In genomic region chr2:143489135-143489534, GRCh38 we compare ENCODE assay signal across 17 cellular contexts.
DNase-seq lines count a peak whose midpoint lies in the region; ATAC-seq and TF ChIP-seq lines count a peak whose summit lies in the region.
"Had no signal": no experiment of that assay in that cellular context is flagged by ENCODE, and none has a peak within 500 bp of the region (broad histone marks: within the 10 kb centered on the region; RNA-seq: fewer than 3 reads in every experiment).

No MANE protein-coding gene starts in this region.

- peaks cover 10 to 23% (median 18%) of the 10 kb centered on the region in 4 donors for H3K4me1 Mint-ChIP-seq in naive thymus-derived CD8-positive, alpha-beta T cell

- no peak overlapping the region for H3K27ac Mint-ChIP-seq in naive thymus-derived CD8-positive, alpha-beta T cell
- H3K27ac Mint-ChIP-seq: activated T-cell treated with anti-CD3 and anti-CD28 coated beads, Interleukin-2, amount 50 U/mL, for 24 hours; memory B cell had no signal

- TF ChIP-seq CTCF in BJ (IDR thresholded peaks at IDR 0.05; ENCODE audit: insufficient read depth, low read depth, low read length): no peak
- TF ChIP-seq CTCF in OCI-LY7 (conservative IDR thresholded peaks at IDR 0.05; ENCODE audit: low read length): no peak
- no peak for TF ChIP-seq CTCF in choroid plexus epithelial cell (conservative IDR thresholded peaks at IDR 0.05; ENCODE audit: low read depth, low read length)
- TF ChIP-seq CTCF in osteoblast (IDR thresholded peaks at IDR 0.05; ENCODE audit: extremely low read depth, low read depth, low read length): no peak

- H3K27ac ChIP-seq in OCI-LY7 (ENCODE audit: low read depth, low read length, poor library complexity, severe bottlenecking) (no peak overlapping the region), osteoblast (ENCODE audit: low read depth, low read length) (no peak overlapping the region)
- H3K27ac ChIP-seq: breast epithelium had no signal

- no peak overlapping the region for H3K4me3 Mint-ChIP-seq in naive thymus-derived CD8-positive, alpha-beta T cell
- H3K4me3 Mint-ChIP-seq: activated T-cell treated with anti-CD3 and anti-CD28 coated beads, Interleukin-2, amount 50 U/mL, for 24 hours; memory B cell had no signal

- no peaks in the 10 kb centered on the region for H3K27me3 Mint-ChIP-seq in naive thymus-derived CD8-positive, alpha-beta T cell
- H3K27me3 Mint-ChIP-seq: activated T-cell treated with anti-CD3 and anti-CD28 coated beads, Interleukin-2, amount 50 U/mL, for 24 hours; memory B cell had no signal

- H3K4me3 ChIP-seq in BJ (ENCODE audit: low read depth, low read length) (no peak overlapping the region), OCI-LY7 (ENCODE audit: low read depth, low read length, poor library complexity, severe bottlenecking) (no peak overlapping the region), choroid plexus epithelial cell (ENCODE audit: low read depth, low read length) (no peak overlapping the region), osteoblast (ENCODE audit: insufficient read depth, low read length) (no peak overlapping the region)
- H3K4me3 ChIP-seq: breast epithelium had no signal

- POLR2A ChIA-PET in BJ (lab: Charles Lee) (no interaction called here), OCI-LY7 (lab: Charles Lee) (interaction anchor here (0.7 to 1.4 kb wide), 3 partner anchors 8 to 132 kb away, joined by 3 to 4 read pairs (median 4); no protein-coding TSS in a partner anchor)
- POLR2A ChIA-PET in naive thymus-derived CD8-positive, alpha-beta T cell (lab: Charles Lee): no interaction called here

- no peak overlapping the region for H2AFZ ChIP-seq in OCI-LY7 (ENCODE audit: low read length)
- no peak overlapping the region for H2AFZ ChIP-seq in osteoblast (ENCODE audit: low read length)

- H3K9me3 ChIP-seq in OCI-LY7 (ENCODE audit: low read length) (no peaks in the 10 kb centered on the region), osteoblast (ENCODE audit: low read depth, low read length) (no peaks in the 10 kb centered on the region)
- H3K9me3 ChIP-seq: breast epithelium had no signal

- H3K27me3 ChIP-seq in BJ (ENCODE audit: control insufficient read depth, insufficient read depth, low read length): no peaks in the 10 kb centered on the region
- no peaks in the 10 kb centered on the region for H3K27me3 ChIP-seq in osteoblast (ENCODE audit: insufficient read depth, low read length)
- H3K27me3 ChIP-seq: breast epithelium had no signal

- no peaks in the 10 kb centered on the region for H3K4me1 ChIP-seq in OCI-LY7 (ENCODE audit: insufficient read depth, low read length, poor library complexity, severe bottlenecking)
- H3K4me1 ChIP-seq in osteoblast (ENCODE audit: insufficient read depth, low read length): peaks cover 4% of the 10 kb centered on the region
- H3K4me1 ChIP-seq: breast epithelium had no signal

- TSS peak; percentile 27 for BruUV-seq in OCI-LY7 (replicated peaks; lab: Mats Ljungman, UMichigan)

- ATAC-seq in naive thymus-derived CD8-positive, alpha-beta T cell: no peak
- ATAC-seq in GM19452 (IDR thresholded peaks at IDR 0.05; ENCODE audit: unreplicated experiment): no peak
- ATAC-seq: activated CD4-positive, CD25-positive, alpha-beta regulatory T cell treated with anti-CD3 and anti-CD28 coated beads, Interleukin-2, amount 50 U/mL, for 24 hours had no signal

- peaks cover 0 to 11% (median 0%) of the 10 kb centered on the region in 9 donors for H3K9me3 Mint-ChIP-seq in naive thymus-derived CD8-positive, alpha-beta T cell

- H3K9me2 ChIP-seq in OCI-LY7 (ENCODE audit: insufficient read depth, low read length): no peaks in the 10 kb centered on the region

- intact Hi-C loops in OCI-LY7 (cut with micrococcal nuclease; ENCODE audit: unreplicated experiment): loop anchor here (10.0 kb wide), 1 partner anchor 1734 kb away; no protein-coding TSS in a partner anchor

- DNase-seq in BJ (ENCODE audit: low read depth) (peak; percentile 43), OCI-LY7 (ENCODE audit: low spot score) (no peak), choroid plexus epithelial cell (ENCODE audit: low read depth) (peak; percentile 84), osteoblast (ENCODE audit: insufficient read length, low spot score, missing footprints) (peak; percentile 81), Ammon's horn (ENCODE audit: low spot score) (no peak)
- DNase-seq in stimulated activated CD4-positive, alpha-beta T cell treated with anti-CD3 and anti-CD28 coated beads, Interleukin-1b, Interleukin-23, amount 100 ng/mL, for 48 hours: no peak
- no peak for DNase-seq in naive thymus-derived CD8-positive, alpha-beta T cell
- DNase-seq: activated T-cell treated with anti-CD3 and anti-CD28 coated beads, Interleukin-2, amount 50 U/mL, for 24 hours; Karpas-422; NCI-H1694 treated with DMSO at 0.1 percent for 48 hours; NCI-H82; stimulated activated CD4-positive, alpha-beta T cell treated with anti-CD3 and anti-CD28 coated beads, Interleukin-2, amount 100 ng/mL, for 48 hours; stimulated activated naive CD4-positive, alpha-beta T cell had no signal

- CTCF ChIA-PET in BJ (lab: Yijun Ruan, JAX) (interaction anchor here (0.9 kb wide), 1 partner anchor 9 kb away, joined by 3 read pairs; no protein-coding TSS in a partner anchor), OCI-LY7 (lab: Charles Lee; ENCODE audit: unreplicated experiment) (no interaction called here)

- no peaks in the 10 kb centered on the region for H3K36me3 ChIP-seq in BJ (ENCODE audit: control insufficient read depth, insufficient read depth, low read length)
- peaks cover 21% of the 10 kb centered on the region for H3K36me3 ChIP-seq in OCI-LY7 (ENCODE audit: insufficient read depth, low read length)
- H3K36me3 ChIP-seq in osteoblast (ENCODE audit: insufficient read depth, low read length): no peaks in the 10 kb centered on the region
- H3K36me3 ChIP-seq: breast epithelium had no signal

- H3K4me2 ChIP-seq in OCI-LY7 (ENCODE audit: low read length) (no peak overlapping the region), osteoblast (ENCODE audit: insufficient read depth, low read length) (peak overlapping the region; percentile 12)

- H3K36me3 Mint-ChIP-seq in naive thymus-derived CD8-positive, alpha-beta T cell: peaks cover 18 to 74% (median 57%) of the 10 kb centered on the region in 3 donors

- no peaks in the 10 kb centered on the region for H3K79me2 ChIP-seq in OCI-LY7 (ENCODE audit: insufficient read depth, low read depth, low read length)
- H3K79me2 ChIP-seq in osteoblast (ENCODE audit: insufficient read depth, low read length): no peaks in the 10 kb centered on the region

- H4K20me1 ChIP-seq in OCI-LY7 (ENCODE audit: insufficient read depth, low read length) (no peaks in the 10 kb centered on the region), osteoblast (ENCODE audit: insufficient read depth, low read length) (no peaks in the 10 kb centered on the region)

Comparison
In these comparisons a context has a peak if more than half of its experiments do, and no peak if none do; other contexts are left out.
1. DNase-seq: peak in BJ (single experiment), choroid plexus epithelial cell (single experiment) and osteoblast (single experiment); none in OCI-LY7 (single experiment), Ammon's horn (single experiment), stimulated activated CD4-positive, alpha-beta T cell treated with anti-CD3 and anti-CD28 coated beads, Interleukin-1b, Interleukin-23, amount 100 ng/mL, for 48 hours (single experiment) and naive thymus-derived CD8-positive, alpha-beta T cell (0 of 10).